Comparison of ENCODE assay signal across 1 cellular context in the genomic region with DNA sequence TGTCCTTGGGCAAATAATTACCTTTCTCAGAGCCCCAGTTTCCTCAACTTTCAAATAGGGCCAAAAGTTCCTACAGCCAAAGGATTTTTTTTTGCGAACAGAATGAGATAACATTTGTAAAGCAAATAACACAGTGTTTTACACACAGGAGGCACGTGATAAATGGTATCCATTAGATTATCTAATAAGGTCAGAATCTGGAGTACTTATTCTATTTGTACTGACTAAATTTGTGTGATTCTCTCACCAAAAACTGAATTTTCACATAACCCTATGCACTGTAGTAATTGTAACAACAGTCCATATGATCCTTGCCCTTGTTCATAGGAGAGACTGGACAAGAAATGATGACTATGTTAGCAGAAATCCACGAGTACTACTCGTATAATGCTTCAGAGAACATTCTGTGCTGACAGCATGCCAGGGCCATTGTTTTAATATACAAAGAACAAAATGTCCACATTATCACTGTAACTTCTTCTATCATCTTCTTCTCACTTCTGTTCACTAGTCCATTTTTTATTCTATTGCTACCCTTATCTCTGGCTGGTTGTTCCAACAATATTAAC.
TF ChIP-seq lines count a peak whose summit lies in the region.

No MANE protein-coding gene starts in this region.

TF ChIP-seq in K562, 482 proteins besides CTCF, POLR2A, EP300 and RAD21:
- TF ChIP-seq HES1 (IDR thresholded peaks at IDR 0.05; ENCODE audit: low read depth) = no peak
- TF ChIP-seq, protein P1, sequence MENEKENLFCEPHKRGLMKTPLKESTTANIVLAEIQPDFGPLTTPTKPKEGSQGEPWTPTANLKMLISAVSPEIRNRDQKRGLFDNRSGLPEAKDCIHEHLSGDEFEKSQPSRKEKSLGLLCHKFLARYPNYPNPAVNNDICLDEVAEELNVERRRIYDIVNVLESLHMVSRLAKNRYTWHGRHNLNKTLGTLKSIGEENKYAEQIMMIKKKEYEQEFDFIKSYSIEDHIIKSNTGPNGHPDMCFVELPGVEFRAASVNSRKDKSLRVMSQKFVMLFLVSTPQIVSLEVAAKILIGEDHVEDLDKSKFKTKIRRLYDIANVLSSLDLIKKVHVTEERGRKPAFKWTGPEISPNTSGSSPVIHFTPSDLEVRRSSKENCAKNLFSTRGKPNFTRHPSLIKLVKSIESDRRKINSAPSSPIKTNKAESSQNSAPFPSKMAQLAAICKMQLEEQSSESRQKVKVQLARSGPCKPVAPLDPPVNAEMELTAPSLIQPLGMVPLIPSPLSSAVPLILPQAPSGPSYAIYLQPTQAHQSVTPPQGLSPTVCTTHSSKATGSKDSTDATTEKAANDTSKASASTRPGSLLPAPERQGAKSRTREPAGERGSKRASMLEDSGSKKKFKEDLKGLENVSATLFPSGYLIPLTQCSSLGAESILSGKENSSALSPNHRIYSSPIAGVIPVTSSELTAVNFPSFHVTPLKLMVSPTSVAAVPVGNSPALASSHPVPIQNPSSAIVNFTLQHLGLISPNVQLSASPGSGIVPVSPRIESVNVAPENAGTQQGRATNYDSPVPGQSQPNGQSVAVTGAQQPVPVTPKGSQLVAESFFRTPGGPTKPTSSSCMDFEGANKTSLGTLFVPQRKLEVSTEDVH (IDR thresholded peaks at IDR 0.05; ENCODE audit: low read depth, partially characterized antibody) = no peak
- TF ChIP-seq ZNF511 (CRISPR knock-in tag; IDR thresholded peaks at IDR 0.05) = no peak
- TF ChIP-seq ZNF274 (IDR thresholded peaks at IDR 0.05; ENCODE audit: borderline replicate concordance, low read depth, low read length) = no peak
- no peak for TF ChIP-seq ZKSCAN8 (CRISPR knock-in tag; IDR thresholded peaks at IDR 0.05)
- no peak for TF ChIP-seq MBD2 (IDR thresholded peaks at IDR 0.05; ENCODE audit: borderline replicate concordance, low read depth)
- TF ChIP-seq MAZ (CRISPR knock-in tag; conservative IDR thresholded peaks at IDR 0.05 in 1 of 2, IDR thresholded peaks at IDR 0.05 in 1 of 2) = no peak
- TF ChIP-seq RFX1 (IDR thresholded peaks at IDR 0.05) = no peak
- TF ChIP-seq TAF15 (IDR thresholded peaks at IDR 0.05; ENCODE audit: low read depth, low read length) = no peak
- no peak for TF ChIP-seq ZKSCAN1 (IDR thresholded peaks at IDR 0.05; ENCODE audit: low read depth, low read length)
- TF ChIP-seq USF1 (CRISPR knock-in tag; IDR thresholded peaks at IDR 0.05) = no peak
- no peak for TF ChIP-seq JUN (IDR thresholded peaks at IDR 0.05; ENCODE audit: borderline replicate concordance, low read depth, low read length)
- TF ChIP-seq JUN (CRISPR knock-in tag; IDR thresholded peaks at IDR 0.05; ENCODE audit: borderline replicate concordance) = no peak
- no peak for TF ChIP-seq HMGXB4 (CRISPR knock-in tag; IDR thresholded peaks at IDR 0.05)
- TF ChIP-seq POLR2B (IDR thresholded peaks at IDR 0.05; ENCODE audit: low read depth, partially characterized antibody) = no peak
- no peak for TF ChIP-seq CBX1 (IDR thresholded peaks at IDR 0.05; ENCODE audit: low read depth)
- no peak for TF ChIP-seq POLR2G (IDR thresholded peaks at IDR 0.05; ENCODE audit: low read depth, low read length)
- no peak for TF ChIP-seq U2AF1 (optimal IDR thresholded peaks at IDR 0.05; ENCODE audit: low read depth, low read length)
- TF ChIP-seq NR0B1 (IDR thresholded peaks at IDR 0.05; ENCODE audit: partially characterized antibody) = no peak
- TF ChIP-seq HDAC6 (IDR thresholded peaks at IDR 0.05; ENCODE audit: low read depth, low read length) = no peak
- no peak for TF ChIP-seq HDAC1 (IDR thresholded peaks at IDR 0.05)
